1 cellular context compared by ENCODE assay signal in the genomic region with DNA sequence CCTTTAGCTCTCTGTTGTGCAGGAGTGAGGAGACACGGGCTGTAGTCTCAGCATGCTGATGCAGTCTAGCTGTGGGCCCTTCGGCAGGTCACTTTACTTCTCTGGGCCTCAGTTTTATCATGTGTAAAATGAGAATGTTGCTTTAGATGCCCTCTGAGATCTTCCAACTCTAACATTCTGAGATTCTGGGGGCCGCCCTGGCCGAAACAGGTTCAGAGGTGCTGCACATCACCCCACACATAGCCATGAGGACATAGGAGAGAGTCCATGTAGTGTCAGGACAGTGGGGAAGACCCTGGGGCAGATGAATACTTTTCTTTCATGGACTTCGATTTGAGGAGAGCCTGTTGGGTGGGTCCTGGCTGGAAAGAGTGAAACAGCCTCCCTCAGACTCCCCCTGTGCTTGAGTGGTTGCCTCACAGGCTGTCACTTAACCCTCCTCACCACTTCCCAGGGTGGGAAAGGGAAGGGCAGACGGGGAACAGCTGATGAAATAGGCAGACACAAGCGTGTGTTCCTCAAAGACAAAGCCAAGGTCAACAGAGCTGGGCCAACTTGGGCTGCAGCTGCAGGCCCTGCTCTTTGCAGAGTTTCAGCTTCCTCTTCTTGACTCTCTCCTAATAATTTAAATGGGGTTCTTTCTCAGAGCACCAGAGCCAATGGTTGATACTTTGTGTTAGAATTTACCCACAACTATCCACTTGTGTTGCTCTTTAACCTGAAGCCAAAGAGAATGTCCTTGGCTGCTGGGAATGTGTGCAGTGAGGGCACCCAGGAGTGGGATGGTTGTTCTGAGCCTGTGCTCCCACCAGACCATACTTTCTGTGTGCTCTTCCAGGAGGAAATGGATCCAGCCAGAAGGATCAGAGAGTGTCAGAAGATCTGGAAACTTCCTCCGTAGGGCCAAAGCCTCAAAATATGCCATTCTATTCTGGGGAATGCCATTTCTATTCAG.
A peak's percentile ranks its signal among the peaks of the same experiment; 100 is the strongest.
TF ChIP-seq lines count a peak whose summit lies in the region.

No MANE protein-coding gene starts in this region.

TF ChIP-seq in HepG2, 621 proteins besides CTCF, POLR2A, EP300 and RAD21 (continued from another document and continues in another):
- TF ChIP-seq, protein P1, sequence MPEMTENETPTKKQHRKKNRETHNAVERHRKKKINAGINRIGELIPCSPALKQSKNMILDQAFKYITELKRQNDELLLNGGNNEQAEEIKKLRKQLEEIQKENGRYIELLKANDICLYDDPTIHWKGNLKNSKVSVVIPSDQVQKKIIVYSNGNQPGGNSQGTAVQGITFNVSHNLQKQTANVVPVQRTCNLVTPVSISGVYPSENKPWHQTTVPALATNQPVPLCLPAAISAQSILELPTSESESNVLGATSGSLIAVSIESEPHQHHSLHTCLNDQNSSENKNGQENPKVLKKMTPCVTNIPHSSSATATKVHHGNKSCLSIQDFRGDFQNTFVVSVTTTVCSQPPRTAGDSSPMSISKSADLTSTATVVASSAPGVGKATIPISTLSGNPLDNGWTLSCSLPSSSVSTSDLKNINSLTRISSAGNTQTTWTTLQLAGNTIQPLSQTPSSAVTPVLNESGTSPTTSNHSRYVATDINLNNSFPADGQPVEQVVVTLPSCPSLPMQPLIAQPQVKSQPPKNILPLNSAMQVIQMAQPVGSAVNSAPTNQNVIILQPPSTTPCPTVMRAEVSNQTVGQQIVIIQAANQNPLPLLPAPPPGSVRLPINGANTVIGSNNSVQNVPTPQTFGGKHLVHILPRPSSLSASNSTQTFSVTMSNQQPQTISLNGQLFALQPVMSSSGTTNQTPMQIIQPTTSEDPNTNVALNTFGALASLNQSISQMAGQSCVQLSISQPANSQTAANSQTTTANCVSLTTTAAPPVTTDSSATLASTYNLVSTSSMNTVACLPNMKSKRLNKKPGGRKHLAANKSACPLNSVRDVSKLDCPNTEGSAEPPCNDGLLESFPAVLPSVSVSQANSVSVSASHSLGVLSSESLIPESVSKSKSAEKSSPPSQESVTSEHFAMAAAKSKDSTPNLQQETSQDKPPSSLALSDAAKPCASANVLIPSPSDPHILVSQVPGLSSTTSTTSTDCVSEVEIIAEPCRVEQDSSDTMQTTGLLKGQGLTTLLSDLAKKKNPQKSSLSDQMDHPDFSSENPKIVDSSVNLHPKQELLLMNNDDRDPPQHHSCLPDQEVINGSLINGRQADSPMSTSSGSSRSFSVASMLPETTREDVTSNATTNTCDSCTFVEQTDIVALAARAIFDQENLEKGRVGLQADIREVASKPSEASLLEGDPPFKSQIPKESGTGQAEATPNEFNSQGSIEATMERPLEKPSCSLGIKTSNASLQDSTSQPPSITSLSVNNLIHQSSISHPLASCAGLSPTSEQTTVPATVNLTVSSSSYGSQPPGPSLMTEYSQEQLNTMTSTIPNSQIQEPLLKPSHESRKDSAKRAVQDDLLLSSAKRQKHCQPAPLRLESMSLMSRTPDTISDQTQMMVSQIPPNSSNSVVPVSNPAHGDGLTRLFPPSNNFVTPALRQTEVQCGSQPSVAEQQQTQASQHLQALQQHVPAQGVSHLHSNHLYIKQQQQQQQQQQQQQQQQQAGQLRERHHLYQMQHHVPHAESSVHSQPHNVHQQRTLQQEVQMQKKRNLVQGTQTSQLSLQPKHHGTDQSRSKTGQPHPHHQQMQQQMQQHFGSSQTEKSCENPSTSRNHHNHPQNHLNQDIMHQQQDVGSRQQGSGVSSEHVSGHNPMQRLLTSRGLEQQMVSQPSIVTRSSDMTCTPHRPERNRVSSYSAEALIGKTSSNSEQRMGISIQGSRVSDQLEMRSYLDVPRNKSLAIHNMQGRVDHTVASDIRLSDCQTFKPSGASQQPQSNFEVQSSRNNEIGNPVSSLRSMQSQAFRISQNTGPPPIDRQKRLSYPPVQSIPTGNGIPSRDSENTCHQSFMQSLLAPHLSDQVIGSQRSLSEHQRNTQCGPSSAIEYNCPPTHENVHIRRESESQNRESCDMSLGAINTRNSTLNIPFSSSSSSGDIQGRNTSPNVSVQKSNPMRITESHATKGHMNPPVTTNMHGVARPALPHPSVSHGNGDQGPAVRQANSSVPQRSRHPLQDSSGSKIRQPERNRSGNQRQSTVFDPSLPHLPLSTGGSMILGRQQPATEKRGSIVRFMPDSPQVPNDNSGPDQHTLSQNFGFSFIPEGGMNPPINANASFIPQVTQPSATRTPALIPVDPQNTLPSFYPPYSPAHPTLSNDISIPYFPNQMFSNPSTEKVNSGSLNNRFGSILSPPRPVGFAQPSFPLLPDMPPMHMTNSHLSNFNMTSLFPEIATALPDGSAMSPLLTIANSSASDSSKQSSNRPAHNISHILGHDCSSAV (CRISPR knock-in tag; IDR thresholded peaks at IDR 0.05; ENCODE audit: borderline replicate concordance): no peak
- no peak for TF ChIP-seq ETV6 (CRISPR knock-in tag; conservative IDR thresholded peaks at IDR 0.05)
- TF ChIP-seq ARHGAP35 (CRISPR knock-in tag; IDR thresholded peaks at IDR 0.05; ENCODE audit: borderline replicate concordance): no peak
- no peak for TF ChIP-seq GABPA (IDR thresholded peaks at IDR 0.05; ENCODE audit: low read depth, low read length)
- no peak for TF ChIP-seq GABPA (CRISPR knock-in tag; IDR thresholded peaks at IDR 0.05; ENCODE audit: low read depth)
- no peak for TF ChIP-seq EHMT2 (IDR thresholded peaks at IDR 0.05; ENCODE audit: borderline replicate concordance, low read depth, low read length)
- TF ChIP-seq, protein P2, sequence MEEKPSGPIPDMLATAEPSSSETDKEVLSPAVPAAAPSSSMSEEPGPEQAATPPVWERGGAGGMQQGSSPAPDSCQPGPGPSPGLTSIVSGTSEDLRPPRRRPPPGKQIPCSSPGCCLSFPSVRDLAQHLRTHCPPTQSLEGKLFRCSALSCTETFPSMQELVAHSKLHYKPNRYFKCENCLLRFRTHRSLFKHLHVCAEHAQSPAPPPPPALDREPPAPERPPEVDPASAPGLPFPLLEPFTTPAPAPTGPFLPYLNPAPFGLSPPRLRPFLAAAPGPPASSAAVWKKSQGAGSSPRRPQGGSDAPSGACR (CRISPR knock-in tag; IDR thresholded peaks at IDR 0.05): no peak
- no peak for TF ChIP-seq NONO (IDR thresholded peaks at IDR 0.05)
- 0 out of 2 replicates have a peak, but pooled peaks have one; percentile 39 for TF ChIP-seq NONO (CRISPR knock-in tag; conservative IDR thresholded peaks at IDR 0.05)
- TF ChIP-seq ZNF33B (CRISPR knock-in tag; IDR thresholded peaks at IDR 0.05): no peak
- TF ChIP-seq, protein P3, sequence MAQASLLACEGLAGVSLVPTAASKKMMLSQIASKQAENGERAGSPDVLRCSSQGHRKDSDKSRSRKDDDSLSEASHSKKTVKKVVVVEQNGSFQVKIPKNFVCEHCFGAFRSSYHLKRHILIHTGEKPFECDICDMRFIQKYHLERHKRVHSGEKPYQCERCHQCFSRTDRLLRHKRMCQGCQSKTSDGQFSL (CRISPR knock-in tag; IDR thresholded peaks at IDR 0.05): no peak
- 0 out of 2 replicates have a peak, but pooled peaks have one; percentile 33 for TF ChIP-seq GATAD1 (CRISPR knock-in tag; IDR thresholded peaks at IDR 0.05)
- TF ChIP-seq NAIF1 (CRISPR knock-in tag; IDR thresholded peaks at IDR 0.05; ENCODE audit: borderline replicate concordance): peak; percentile 18; the same call in 1 of the 2 replicates
- no peak for TF ChIP-seq NR2F6 (IDR thresholded peaks at IDR 0.05)
- TF ChIP-seq NR2F6 (CRISPR knock-in tag; IDR thresholded peaks at IDR 0.05): no peak
- no peak for TF ChIP-seq SP2 (CRISPR knock-in tag; IDR thresholded peaks at IDR 0.05)
- TF ChIP-seq MYC (CRISPR knock-in tag; IDR thresholded peaks at IDR 0.05; ENCODE audit: borderline replicate concordance): no peak
- TF ChIP-seq, protein P4, sequence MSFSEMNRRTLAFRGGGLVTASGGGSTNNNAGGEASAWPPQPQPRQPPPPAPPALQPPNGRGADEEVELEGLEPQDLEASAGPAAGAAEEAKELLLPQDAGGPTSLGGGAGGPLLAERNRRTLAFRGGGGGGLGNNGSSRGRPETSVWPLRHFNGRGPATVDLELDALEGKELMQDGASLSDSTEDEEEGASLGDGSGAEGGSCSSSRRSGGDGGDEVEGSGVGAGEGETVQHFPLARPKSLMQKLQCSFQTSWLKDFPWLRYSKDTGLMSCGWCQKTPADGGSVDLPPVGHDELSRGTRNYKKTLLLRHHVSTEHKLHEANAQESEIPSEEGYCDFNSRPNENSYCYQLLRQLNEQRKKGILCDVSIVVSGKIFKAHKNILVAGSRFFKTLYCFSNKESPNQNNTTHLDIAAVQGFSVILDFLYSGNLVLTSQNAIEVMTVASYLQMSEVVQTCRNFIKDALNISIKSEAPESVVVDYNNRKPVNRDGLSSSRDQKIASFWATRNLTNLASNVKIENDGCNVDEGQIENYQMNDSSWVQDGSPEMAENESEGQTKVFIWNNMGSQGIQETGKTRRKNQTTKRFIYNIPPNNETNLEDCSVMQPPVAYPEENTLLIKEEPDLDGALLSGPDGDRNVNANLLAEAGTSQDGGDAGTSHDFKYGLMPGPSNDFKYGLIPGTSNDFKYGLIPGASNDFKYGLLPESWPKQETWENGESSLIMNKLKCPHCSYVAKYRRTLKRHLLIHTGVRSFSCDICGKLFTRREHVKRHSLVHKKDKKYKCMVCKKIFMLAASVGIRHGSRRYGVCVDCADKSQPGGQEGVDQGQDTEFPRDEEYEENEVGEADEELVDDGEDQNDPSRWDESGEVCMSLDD (CRISPR knock-in tag; IDR thresholded peaks at IDR 0.05; ENCODE audit: borderline replicate concordance): no peak
- no peak for TF ChIP-seq PAWR (CRISPR knock-in tag; IDR thresholded peaks at IDR 0.05; ENCODE audit: borderline replicate concordance)
- TF ChIP-seq, protein P5, sequence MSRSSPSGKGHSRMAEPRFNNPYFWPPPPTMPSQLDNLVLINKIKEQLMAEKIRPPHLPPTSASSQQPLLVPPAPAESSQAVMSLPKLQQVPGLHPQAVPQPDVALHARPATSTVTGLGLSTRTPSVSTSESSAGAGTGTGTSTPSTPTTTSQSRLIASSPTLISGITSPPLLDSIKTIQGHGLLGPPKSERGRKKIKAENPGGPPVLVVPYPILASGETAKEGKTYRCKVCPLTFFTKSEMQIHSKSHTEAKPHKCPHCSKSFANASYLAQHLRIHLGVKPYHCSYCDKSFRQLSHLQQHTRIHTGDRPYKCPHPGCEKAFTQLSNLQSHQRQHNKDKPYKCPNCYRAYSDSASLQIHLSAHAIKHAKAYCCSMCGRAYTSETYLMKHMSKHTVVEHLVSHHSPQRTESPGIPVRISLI (CRISPR knock-in tag; IDR thresholded peaks at IDR 0.05; ENCODE audit: borderline replicate concordance): no peak
- TF ChIP-seq ZNF629 (CRISPR knock-in tag; conservative IDR thresholded peaks at IDR 0.05): no peak
- TF ChIP-seq TGIF2 (CRISPR knock-in tag; IDR thresholded peaks at IDR 0.05): no peak
- TF ChIP-seq, protein P6, sequence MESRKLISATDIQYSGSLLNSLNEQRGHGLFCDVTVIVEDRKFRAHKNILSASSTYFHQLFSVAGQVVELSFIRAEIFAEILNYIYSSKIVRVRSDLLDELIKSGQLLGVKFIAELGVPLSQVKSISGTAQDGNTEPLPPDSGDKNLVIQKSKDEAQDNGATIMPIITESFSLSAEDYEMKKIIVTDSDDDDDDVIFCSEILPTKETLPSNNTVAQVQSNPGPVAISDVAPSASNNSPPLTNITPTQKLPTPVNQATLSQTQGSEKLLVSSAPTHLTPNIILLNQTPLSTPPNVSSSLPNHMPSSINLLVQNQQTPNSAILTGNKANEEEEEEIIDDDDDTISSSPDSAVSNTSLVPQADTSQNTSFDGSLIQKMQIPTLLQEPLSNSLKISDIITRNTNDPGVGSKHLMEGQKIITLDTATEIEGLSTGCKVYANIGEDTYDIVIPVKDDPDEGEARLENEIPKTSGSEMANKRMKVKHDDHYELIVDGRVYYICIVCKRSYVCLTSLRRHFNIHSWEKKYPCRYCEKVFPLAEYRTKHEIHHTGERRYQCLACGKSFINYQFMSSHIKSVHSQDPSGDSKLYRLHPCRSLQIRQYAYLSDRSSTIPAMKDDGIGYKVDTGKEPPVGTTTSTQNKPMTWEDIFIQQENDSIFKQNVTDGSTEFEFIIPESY (CRISPR knock-in tag; IDR thresholded peaks at IDR 0.05): no peak
- no peak for TF ChIP-seq CBX2 (IDR thresholded peaks at IDR 0.05; ENCODE audit: low read depth, low read length)
- TF ChIP-seq CBX2 (CRISPR knock-in tag; IDR thresholded peaks at IDR 0.05; ENCODE audit: low read depth): no peak
- TF ChIP-seq IRX3 (CRISPR knock-in tag; IDR thresholded peaks at IDR 0.05; ENCODE audit: borderline replicate concordance, low read depth): no peak
- no peak for TF ChIP-seq ZNF12 (CRISPR knock-in tag; IDR thresholded peaks at IDR 0.05)
- no peak for TF ChIP-seq ZNF382 (CRISPR knock-in tag; IDR thresholded peaks at IDR 0.05; ENCODE audit: borderline replicate concordance)
- 0 out of 2 replicates have a peak, but pooled peaks have one; percentile 27 for TF ChIP-seq ZNF598 (CRISPR knock-in tag; IDR thresholded peaks at IDR 0.05; ENCODE audit: borderline replicate concordance)
- TF ChIP-seq GATAD2A (CRISPR knock-in tag; IDR thresholded peaks at IDR 0.05): peak; percentile 86
- TF ChIP-seq ESRRA (CRISPR knock-in tag; IDR thresholded peaks at IDR 0.05; ENCODE audit: low read depth): 0 out of 2 replicates have a peak, but pooled peaks have one; percentile 40
- TF ChIP-seq ZKSCAN1 (IDR thresholded peaks at IDR 0.05; ENCODE audit: low read length): no peak
- TF ChIP-seq, protein P7, sequence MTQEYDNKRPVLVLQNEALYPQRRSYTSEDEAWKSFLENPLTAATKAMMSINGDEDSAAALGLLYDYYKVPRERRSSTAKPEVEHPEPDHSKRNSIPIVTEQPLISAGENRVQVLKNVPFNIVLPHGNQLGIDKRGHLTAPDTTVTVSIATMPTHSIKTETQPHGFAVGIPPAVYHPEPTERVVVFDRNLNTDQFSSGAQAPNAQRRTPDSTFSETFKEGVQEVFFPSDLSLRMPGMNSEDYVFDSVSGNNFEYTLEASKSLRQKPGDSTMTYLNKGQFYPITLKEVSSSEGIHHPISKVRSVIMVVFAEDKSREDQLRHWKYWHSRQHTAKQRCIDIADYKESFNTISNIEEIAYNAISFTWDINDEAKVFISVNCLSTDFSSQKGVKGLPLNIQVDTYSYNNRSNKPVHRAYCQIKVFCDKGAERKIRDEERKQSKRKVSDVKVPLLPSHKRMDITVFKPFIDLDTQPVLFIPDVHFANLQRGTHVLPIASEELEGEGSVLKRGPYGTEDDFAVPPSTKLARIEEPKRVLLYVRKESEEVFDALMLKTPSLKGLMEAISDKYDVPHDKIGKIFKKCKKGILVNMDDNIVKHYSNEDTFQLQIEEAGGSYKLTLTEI (CRISPR knock-in tag; conservative IDR thresholded peaks at IDR 0.05): no peak
- TF ChIP-seq, protein P8, sequence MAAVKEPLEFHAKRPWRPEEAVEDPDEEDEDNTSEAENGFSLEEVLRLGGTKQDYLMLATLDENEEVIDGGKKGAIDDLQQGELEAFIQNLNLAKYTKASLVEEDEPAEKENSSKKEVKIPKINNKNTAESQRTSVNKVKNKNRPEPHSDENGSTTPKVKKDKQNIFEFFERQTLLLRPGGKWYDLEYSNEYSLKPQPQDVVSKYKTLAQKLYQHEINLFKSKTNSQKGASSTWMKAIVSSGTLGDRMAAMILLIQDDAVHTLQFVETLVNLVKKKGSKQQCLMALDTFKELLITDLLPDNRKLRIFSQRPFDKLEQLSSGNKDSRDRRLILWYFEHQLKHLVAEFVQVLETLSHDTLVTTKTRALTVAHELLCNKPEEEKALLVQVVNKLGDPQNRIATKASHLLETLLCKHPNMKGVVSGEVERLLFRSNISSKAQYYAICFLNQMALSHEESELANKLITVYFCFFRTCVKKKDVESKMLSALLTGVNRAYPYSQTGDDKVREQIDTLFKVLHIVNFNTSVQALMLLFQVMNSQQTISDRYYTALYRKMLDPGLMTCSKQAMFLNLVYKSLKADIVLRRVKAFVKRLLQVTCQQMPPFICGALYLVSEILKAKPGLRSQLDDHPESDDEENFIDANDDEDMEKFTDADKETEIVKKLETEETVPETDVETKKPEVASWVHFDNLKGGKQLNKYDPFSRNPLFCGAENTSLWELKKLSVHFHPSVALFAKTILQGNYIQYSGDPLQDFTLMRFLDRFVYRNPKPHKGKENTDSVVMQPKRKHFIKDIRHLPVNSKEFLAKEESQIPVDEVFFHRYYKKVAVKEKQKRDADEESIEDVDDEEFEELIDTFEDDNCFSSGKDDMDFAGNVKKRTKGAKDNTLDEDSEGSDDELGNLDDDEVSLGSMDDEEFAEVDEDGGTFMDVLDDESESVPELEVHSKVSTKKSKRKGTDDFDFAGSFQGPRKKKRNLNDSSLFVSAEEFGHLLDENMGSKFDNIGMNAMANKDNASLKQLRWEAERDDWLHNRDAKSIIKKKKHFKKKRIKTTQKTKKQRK (IDR thresholded peaks at IDR 0.05; ENCODE audit: low read length): no peak
- TF ChIP-seq RFX1 (IDR thresholded peaks at IDR 0.05): no peak
